18 cellular contexts compared by ENCODE assay signal in genomic region chr17:28973414-28973813, GRCh38. TPM values are rescaled to one million over a fixed set of nuclear protein-coding genes. Genes with fewer than 3 reads are reported as not detected.
DNase-seq lines count a peak whose midpoint lies in the region; ATAC-seq, FAIRE-seq and TF ChIP-seq lines count a peak whose summit lies in the region.
"Had no signal": no experiment of that assay in that cellular context is flagged by ENCODE, and none has a peak within 500 bp of the region (broad histone marks: within the 10 kb centered on the region; RNA-seq: fewer than 3 reads in every experiment).

No MANE protein-coding gene starts in this region.

- ATAC-seq in GM21526 (IDR thresholded peaks at IDR 0.05; ENCODE audit: low FRiP score, unreplicated experiment), result no peak
- no peak for ATAC-seq in activated CD4-positive, alpha-beta T cell treated with anti-CD3 and anti-CD28 coated beads for 36 hours
- ATAC-seq: activated CD8-positive, alpha-beta memory T cell treated with anti-CD3 and anti-CD28 coated beads, Interleukin-2, amount 10 ng/mL, durations not matched to agents 7 days and 5 days; GM12878; PC-3 had no signal

- H2AFZ ChIP-seq in astrocyte (ENCODE audit: low read depth, low read length), result no peak overlapping the region
- H2AFZ ChIP-seq: parathyroid adenoma had no signal

- intact Hi-C loops in activated CD4-positive, alpha-beta T cell treated with anti-CD3 and anti-CD28 coated beads for 36 hours (cut with DNase I, micrococcal nuclease), result no loop called here

- POLR2A ChIA-PET in activated CD4-positive, alpha-beta T cell treated with anti-CD3 and anti-CD28 coated beads for 36 hours (lab: Charles Lee), result no interaction called here

- no peaks in the 10 kb centered on the region for H3K9me3 ChIP-seq in astrocyte (ENCODE audit: insufficient read depth, low read depth, low read length)
- H3K9me3 ChIP-seq in right atrium auricular region, result no peaks in the 10 kb centered on the region

- peaks cover 3% of the 10 kb centered on the region for H3K9me3 Mint-ChIP-seq in astrocyte (ENCODE audit: unreplicated experiment)
- no peaks in the 10 kb centered on the region for H3K9me3 Mint-ChIP-seq in activated CD4-positive, alpha-beta T cell treated with anti-CD3 and anti-CD28 coated beads for 36 hours (ENCODE audit: low read depth)
- H3K9me3 Mint-ChIP-seq: CD4-positive, alpha-beta T cell had no signal

- peak; percentile 5 for TF ChIP-seq CTCF in AG09309 (IDR thresholded peaks at IDR 0.05; ENCODE audit: control insufficient read depth, insufficient read depth, low read depth, low read length, missing control alignments)
- no peak for TF ChIP-seq CTCF in astrocyte (IDR thresholded peaks at IDR 0.05; ENCODE audit: insufficient read depth, low read depth, low read length)
- TF ChIP-seq CTCF in right atrium auricular region (IDR thresholded peaks at IDR 0.05), result no peak

- no peaks in the 10 kb centered on the region for H3K36me3 ChIP-seq in astrocyte (ENCODE audit: insufficient read depth, low read length)
- no peaks in the 10 kb centered on the region for H3K36me3 ChIP-seq in right atrium auricular region

- H3K36me3 Mint-ChIP-seq in astrocyte (ENCODE audit: low read depth, unreplicated experiment), result peaks cover 5% of the 10 kb centered on the region
- no peaks in the 10 kb centered on the region for H3K36me3 Mint-ChIP-seq in activated CD4-positive, alpha-beta T cell treated with anti-CD3 and anti-CD28 coated beads for 36 hours (ENCODE audit: low read depth)
- H3K36me3 Mint-ChIP-seq: activated CD8-positive, alpha-beta memory T cell treated with anti-CD3 and anti-CD28 coated beads, Interleukin-2, amount 10 ng/mL, durations not matched to agents 7 days and 5 days had no signal

- H3K4me3 ChIP-seq in AG09309 (ENCODE audit: control insufficient read depth, low read depth, low read length), result no peak overlapping the region
- no peak overlapping the region for H3K4me3 ChIP-seq in astrocyte (ENCODE audit: insufficient read depth, low read depth, low read length)
- no peak overlapping the region for H3K4me3 ChIP-seq in right atrium auricular region
- H3K4me3 ChIP-seq: GM12878 had no signal

- no peak overlapping the region for H3K4me3 Mint-ChIP-seq in astrocyte (ENCODE audit: unreplicated experiment)
- H3K4me3 Mint-ChIP-seq in activated CD4-positive, alpha-beta T cell treated with anti-CD3 and anti-CD28 coated beads for 36 hours, result no peak overlapping the region
- H3K4me3 Mint-ChIP-seq: activated CD8-positive, alpha-beta memory T cell treated with anti-CD3 and anti-CD28 coated beads, Interleukin-2, amount 10 ng/mL, durations not matched to agents 7 days and 5 days; CD4-positive, alpha-beta T cell had no signal

- DNase-seq in AG09309 (ENCODE audit: low read depth), result no peak
- DNase-seq in LHCN-M2 (ENCODE audit: low read depth), result peak; percentile 22
- DNase-seq in astrocyte (ENCODE audit: low read depth), result peak; percentile 68
- DNase-seq in right atrium auricular region (ENCODE audit: low spot score), result no peak
- DNase-seq in activated CD4-positive, alpha-beta T cell treated with anti-CD3 and anti-CD28 coated beads for 36 hours, result no peak
- DNase-seq in activated T-cell treated with anti-CD3 and anti-CD28 coated beads, Interleukin-2, amount 50 U/mL, for 48 hours, result no peak
- no peak for DNase-seq in activated effector memory CD4-positive, alpha-beta T cell treated with Interleukin-2 at 50 U/mL for 16 hours
- DNase-seq: activated CD8-positive, alpha-beta memory T cell treated with anti-CD3 and anti-CD28 coated beads, Interleukin-2, amount 10 ng/mL, durations not matched to agents 7 days and 5 days; CD4-positive, alpha-beta T cell; MM.1S; PC-3; T1000 had no signal

- peaks cover 18% of the 10 kb centered on the region for H3K4me1 Mint-ChIP-seq in astrocyte (ENCODE audit: low read depth, unreplicated experiment)
- H3K4me1 Mint-ChIP-seq in activated CD4-positive, alpha-beta T cell treated with anti-CD3 and anti-CD28 coated beads for 36 hours, result no peaks in the 10 kb centered on the region
- H3K4me1 Mint-ChIP-seq: activated CD8-positive, alpha-beta memory T cell treated with anti-CD3 and anti-CD28 coated beads, Interleukin-2, amount 10 ng/mL, durations not matched to agents 7 days and 5 days had no signal

- H3K9ac ChIP-seq in astrocyte (ENCODE audit: low read length), result no peak overlapping the region
- H3K9ac ChIP-seq: parathyroid adenoma had no signal

- H3K4me2 ChIP-seq in astrocyte (ENCODE audit: low read length), result no peak overlapping the region

- H3K27ac Mint-ChIP-seq in astrocyte (ENCODE audit: unreplicated experiment), result no peak overlapping the region
- no peak overlapping the region for H3K27ac Mint-ChIP-seq in activated CD4-positive, alpha-beta T cell treated with anti-CD3 and anti-CD28 coated beads for 36 hours
- H3K27ac Mint-ChIP-seq: activated CD8-positive, alpha-beta memory T cell treated with anti-CD3 and anti-CD28 coated beads, Interleukin-2, amount 10 ng/mL, durations not matched to agents 7 days and 5 days; CD4-positive, alpha-beta T cell had no signal

- FAIRE-seq in astrocyte (lab: Jason Lieb, UNC), result no peak
- FAIRE-seq: GM12878, keratinocyte had no signal

- H3K79me2 ChIP-seq in astrocyte (ENCODE audit: insufficient read depth, low read length), result no peaks in the 10 kb centered on the region
- H3K79me2 ChIP-seq: parathyroid adenoma had no signal

- H3K27me3 Mint-ChIP-seq in astrocyte (ENCODE audit: low read depth, unreplicated experiment), result peaks cover 70% of the 10 kb centered on the region
- no peaks in the 10 kb centered on the region for H3K27me3 Mint-ChIP-seq in activated CD4-positive, alpha-beta T cell treated with anti-CD3 and anti-CD28 coated beads for 36 hours
- H3K27me3 Mint-ChIP-seq: CD4-positive, alpha-beta T cell had no signal

- H3K4me1 ChIP-seq in astrocyte (ENCODE audit: insufficient read depth, low read length), result peaks cover 16% of the 10 kb centered on the region
- peaks cover 0 to 33% of the 10 kb centered on the region in 2 donors for H3K4me1 ChIP-seq in right atrium auricular region

- H3K27me3 ChIP-seq in astrocyte (ENCODE audit: insufficient read depth, low read length) (peaks cover 11% of the 10 kb centered on the region), right atrium auricular region (no peaks in the 10 kb centered on the region)

- H3K27ac ChIP-seq in astrocyte (ENCODE audit: low read depth, low read length) (no peak overlapping the region), right atrium auricular region (peak overlapping the region; percentile 54 to 58)
- H3K27ac ChIP-seq: parathyroid adenoma had no signal

- peaks cover 8% of the 10 kb centered on the region for H4K20me1 ChIP-seq in astrocyte (ENCODE audit: insufficient read depth, low read length)

- CTCF ChIA-PET in activated CD4-positive, alpha-beta T cell treated with anti-CD3 and anti-CD28 coated beads for 36 hours (lab: Charles Lee), result interaction anchor here (1.0 to 2.5 kb wide), 4 partner anchors 9 to 146 kb away, joined by 3 to 9 read pairs (median 4); no protein-coding TSS in a partner anchor

RNA-seq across cellular contexts. Expression of gene PHF12, which starts 22.1 kb away (rescaled TPM):
- total RNA-seq in LHCN-M2 (2014; rRNA removed) (28.2 and 29.0 TPM in 2 replicates), astrocyte (41.6 and 46.7 TPM in 2 replicates), right atrium auricular region (10 to 100 TPM; 19.6 to 35.7 TPM)
- polyA plus RNA-seq in LHCN-M2 (2012), result 12.9 TPM
- 10 to 100 TPM; 48.6 to 52.3 TPM for total RNA-seq in activated CD4-positive, alpha-beta T cell treated with anti-CD3 and anti-CD28 coated beads for 36 hours

RNA-seq across cellular contexts. Expression of gene SEZ6, which starts 32.4 kb away (rescaled TPM):
- total RNA-seq in LHCN-M2 (2014; rRNA removed) (not detected in 2 replicates), astrocyte (not detected in 2 replicates), right atrium auricular region (under 1 TPM in 1 of 2 donors, not detected in 1; 0.35 TPM)
- 0.10 TPM for polyA plus RNA-seq in LHCN-M2 (2012)
- total RNA-seq in activated CD4-positive, alpha-beta T cell treated with anti-CD3 and anti-CD28 coated beads for 36 hours, result not detected
- total RNA-seq: activated CD8-positive, alpha-beta memory T cell treated with anti-CD3 and anti-CD28 coated beads, Interleukin-2, amount 10 ng/mL, durations not matched to agents 7 days and 5 days; epithelial cell of proximal tubule; GM12878; PC-3; subcutaneous adipose tissue had no signal
- polyA plus RNA-seq: keratinocyte had no signal

Comparison
In these comparisons a context has a peak if more than half of its experiments do, and no peak if none do; other contexts are left out.
1. DNase-seq: peak in LHCN-M2 (single experiment) and astrocyte (single experiment); none in AG09309 (single experiment), right atrium auricular region (single experiment), activated CD4-positive, alpha-beta T cell treated with anti-CD3 and anti-CD28 coated beads for 36 hours (single experiment), activated T-cell treated with anti-CD3 and anti-CD28 coated beads, Interleukin-2, amount 50 U/mL, for 48 hours (0 of 2) and activated effector memory CD4-positive, alpha-beta T cell treated with Interleukin-2 at 50 U/mL for 16 hours (single experiment).